ENCODE assay signal across 19 cellular contexts in the genomic region with DNA sequence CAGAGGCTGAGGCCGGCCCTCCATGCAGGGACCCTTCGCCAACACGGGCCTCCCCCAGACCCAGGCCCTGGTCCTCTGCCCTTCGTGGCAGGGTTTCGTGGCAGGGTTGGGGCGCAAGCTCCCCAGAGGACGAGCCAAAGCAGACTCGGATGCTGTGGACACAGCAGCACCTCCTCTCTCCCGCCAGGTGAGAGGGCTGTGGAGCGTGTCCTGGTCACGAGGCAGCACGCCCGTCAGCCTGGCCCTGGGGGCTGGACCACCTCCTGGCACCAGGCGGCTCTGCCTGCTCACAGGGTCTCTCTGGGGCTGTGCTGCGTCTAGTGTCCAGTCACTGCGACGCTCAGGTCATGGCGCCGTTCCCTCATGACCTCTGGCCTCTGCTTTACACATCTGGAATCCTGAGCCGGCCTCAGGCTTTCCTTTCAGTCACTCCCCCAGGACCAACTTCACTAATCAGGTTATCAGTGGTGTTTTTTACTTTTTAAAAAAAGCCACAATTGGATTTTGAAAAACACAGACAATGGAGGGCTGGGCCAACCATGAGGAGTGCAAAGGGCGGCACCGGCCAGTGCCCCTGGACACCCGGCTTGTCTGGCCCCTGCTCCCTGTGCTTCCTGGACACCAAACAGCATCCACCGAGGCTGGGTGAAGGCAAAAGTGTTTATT. TPM values are rescaled to one million over a fixed set of nuclear protein-coding genes. Genes with fewer than 3 reads are reported as not detected.
DNase-seq lines count a peak whose midpoint lies in the region; ATAC-seq and TF ChIP-seq lines count a peak whose summit lies in the region.
"Had no signal": no experiment of that assay in that cellular context is flagged by ENCODE, and none has a peak within 500 bp of the region (broad histone marks: within the 10 kb centered on the region; RNA-seq: fewer than 3 reads in every experiment).

No MANE protein-coding gene starts in this region.

- 91 to 93% methylated on average over 21 to 24 of the region's 24 CpGs for WGBS in endodermal cell (ENCODE audit: insufficient coverage in 1 of 2, insufficient read length in 1 of 2), 2 experiments
- WGBS in thyroid gland, 2 donors: 74 to 79% methylated on average over 15 to 21 of the region's 24 CpGs
- WGBS in mammary epithelial cell (ENCODE audit: low coverage, missing lambda C conversion rate): 85% methylated on average over 19 of the region's 24 CpGs

- H3K27ac ChIP-seq in OCI-LY1 (ENCODE audit: low read depth, low read length, poor library complexity, severe bottlenecking): peak overlapping the region; percentile 50
- H3K27ac ChIP-seq in endodermal cell (ENCODE audit: low read depth, low read length): no peak overlapping the region
- H3K27ac ChIP-seq in substantia nigra (ENCODE audit: low read depth, low read length, poor library complexity, severe bottlenecking): no peak overlapping the region
- no peak overlapping the region for H3K27ac ChIP-seq in thyroid gland
- H3K27ac ChIP-seq in mammary epithelial cell (ENCODE audit: insufficient read depth, low read depth, low read length): no peak overlapping the region

- H3F3A ChIP-seq in OCI-LY1 (ENCODE audit: insufficient read depth, low read length): no peaks in the 10 kb centered on the region

- H3K9ac ChIP-seq in OCI-LY1 (ENCODE audit: low read length): no peak overlapping the region
- no peak overlapping the region for H3K9ac ChIP-seq in endodermal cell (ENCODE audit: extremely low read depth, low read length, poor library complexity, severe bottlenecking)
- no peak overlapping the region for H3K9ac ChIP-seq in mammary epithelial cell (ENCODE audit: insufficient read depth, low read length)

- peaks cover 7% of the 10 kb centered on the region; the same call in 1 of the 2 replicates for H3K79me2 ChIP-seq in OCI-LY1 (ENCODE audit: insufficient read depth, low read length)
- peaks cover 29% of the 10 kb centered on the region for H3K79me2 ChIP-seq in mammary epithelial cell (ENCODE audit: insufficient read depth, low read length)

- H3K9me2 ChIP-seq in OCI-LY1 (ENCODE audit: low read depth, low read length): no peaks in the 10 kb centered on the region

- H3K27ac Mint-ChIP-seq in endodermal cell: peak overlapping the region; percentile 52
- H3K27ac Mint-ChIP-seq in stimulated activated memory B cell treated with anti-CD40 and anti-IgM and Interleukin-4, amounts not matched to agents 10 μg/mL and 1 μg/mL and 100 μg/mL, for 72 hours: peak overlapping the region; percentile 76

- H2AFZ ChIP-seq in OCI-LY1 (ENCODE audit: low read length): no peak overlapping the region
- H2AFZ ChIP-seq in mammary epithelial cell (ENCODE audit: low read depth, low read length): no peak overlapping the region

- H3K36me3 ChIP-seq in OCI-LY1 (ENCODE audit: insufficient read depth, low read length): peaks cover 14% of the 10 kb centered on the region
- H3K36me3 ChIP-seq in endodermal cell (ENCODE audit: control insufficient read depth, insufficient read depth, low read length): peaks cover 6% of the 10 kb centered on the region
- peaks cover 0 to 1% of the 10 kb centered on the region in 2 donors for H3K36me3 ChIP-seq in thyroid gland
- peaks cover 8% of the 10 kb centered on the region for H3K36me3 ChIP-seq in mammary epithelial cell (ENCODE audit: insufficient read depth, low read length)

- H3K4me3 Mint-ChIP-seq in endodermal cell: no peak overlapping the region
- H3K4me3 Mint-ChIP-seq in stimulated activated memory B cell treated with anti-CD40 and anti-IgM and Interleukin-4, amounts not matched to agents 10 μg/mL and 1 μg/mL and 100 μg/mL, for 72 hours: peak overlapping the region; percentile 26
- H3K4me3 Mint-ChIP-seq: brain had no signal

- intact Hi-C loops in Right ventricle myocardium inferior (cut with DNase I) (no loop called here), cardiac septum (cut with DNase I) (no loop called here), thyroid gland (cut with DNase I) (no loop called here), mammary epithelial cell (cut with micrococcal nuclease) (no loop called here)

- CTCF ChIA-PET in mammary epithelial cell (lab: Charles Lee; ENCODE audit: low non-redundant PET): no interaction called here

- BruUV-seq in mammary epithelial cell (replicated peaks; lab: Mats Ljungman, UMichigan): no TSS peak

- TF ChIP-seq CTCF in OCI-LY1 (IDR thresholded peaks at IDR 0.05; ENCODE audit: low read length): no peak
- TF ChIP-seq CTCF in endodermal cell (conservative IDR thresholded peaks at IDR 0.05): no peak
- TF ChIP-seq CTCF in thyroid gland (IDR thresholded peaks at IDR 0.05): no peak
- no peak for TF ChIP-seq CTCF in mammary epithelial cell (conservative IDR thresholded peaks at IDR 0.05 in 1 of 2, IDR thresholded peaks at IDR 0.05 in 1 of 2; ENCODE audit: extremely low read depth in 1 of 2, insufficient read depth in 1 of 2, low read depth in 1 of 2, low read length in 2 of 2)

- H3K4me1 Mint-ChIP-seq in endodermal cell: peaks cover 2% of the 10 kb centered on the region
- peaks cover 39% of the 10 kb centered on the region for H3K4me1 Mint-ChIP-seq in stimulated activated memory B cell treated with anti-CD40 and anti-IgM and Interleukin-4, amounts not matched to agents 10 μg/mL and 1 μg/mL and 100 μg/mL, for 72 hours

- ATAC-seq in Right ventricle myocardium inferior: no peak
- no peak for ATAC-seq in stimulated activated memory B cell treated with anti-CD40 and anti-IgM and Interleukin-4, amounts not matched to agents 10 μg/mL and 1 μg/mL and 100 μg/mL, for 72 hours
- ATAC-seq: mucosa of descending colon had no signal

- dilution Hi-C loops in mammary epithelial cell (cut with HindIII; ENCODE audit: low sequenced_read_pairs): loop anchor here (5.0 kb wide), 1 partner anchor 268 kb away; a partner anchor contains a TSS

- H3K27me3 ChIP-seq in OCI-LY1 (ENCODE audit: insufficient read depth, low read length) (no peaks in the 10 kb centered on the region), endodermal cell (ENCODE audit: control insufficient read depth, insufficient read depth, low read length, poor library complexity, severe bottlenecking) (no peaks in the 10 kb centered on the region), thyroid gland (no peaks in the 10 kb centered on the region), mammary epithelial cell (ENCODE audit: insufficient read depth, low read length) (no peaks in the 10 kb centered on the region)
- H3K27me3 ChIP-seq: MG63 had no signal

- no peaks in the 10 kb centered on the region for H3K9me3 Mint-ChIP-seq in endodermal cell
- H3K9me3 Mint-ChIP-seq in stimulated activated memory B cell treated with anti-CD40 and anti-IgM and Interleukin-4, amounts not matched to agents 10 μg/mL and 1 μg/mL and 100 μg/mL, for 72 hours: no peaks in the 10 kb centered on the region
- H3K9me3 Mint-ChIP-seq: brain had no signal

- TF ChIP-seq POLR2A in thyroid gland (IDR thresholded peaks at IDR 0.05): no peak

- H3K27me3 Mint-ChIP-seq in endodermal cell (ENCODE audit: insufficient read depth): no peaks in the 10 kb centered on the region
- no peaks in the 10 kb centered on the region for H3K27me3 Mint-ChIP-seq in stimulated activated memory B cell treated with anti-CD40 and anti-IgM and Interleukin-4, amounts not matched to agents 10 μg/mL and 1 μg/mL and 100 μg/mL, for 72 hours

- H3K4me3 ChIP-seq in OCI-LY1 (ENCODE audit: low read depth, low read length, poor library complexity, severe bottlenecking) (no peak overlapping the region), endodermal cell (ENCODE audit: low read length) (no peak overlapping the region), thyroid gland (replicated peaks in 1 of 3) (no peak overlapping the region), mammary epithelial cell (replicated peaks in 1 of 3; ENCODE audit: insufficient read depth in 1 of 3, low read depth in 2 of 3, low read length in 3 of 3) (no peak overlapping the region)
- H3K4me3 ChIP-seq: MG63, mucosa of descending colon had no signal

- H3K4me1 ChIP-seq in OCI-LY1 (ENCODE audit: insufficient read depth, low read length, severe bottlenecking) (peaks cover 44% of the 10 kb centered on the region), endodermal cell (ENCODE audit: control insufficient read depth, insufficient read depth, low read length) (no peaks in the 10 kb centered on the region), thyroid gland (peaks cover 6 to 13% of the 10 kb centered on the region in 2 donors), mammary epithelial cell (ENCODE audit: insufficient read depth, low read length) (peaks cover 9% of the 10 kb centered on the region)

- no peaks in the 10 kb centered on the region for H3K9me3 ChIP-seq in OCI-LY1 (ENCODE audit: low read length)
- no peaks in the 10 kb centered on the region for H3K9me3 ChIP-seq in endodermal cell (ENCODE audit: control insufficient read depth, low read length)
- no peaks in the 10 kb centered on the region for H3K9me3 ChIP-seq in thyroid gland
- H3K9me3 ChIP-seq in mammary epithelial cell (replicated peaks; ENCODE audit: insufficient read depth, low read length): no peaks in the 10 kb centered on the region
- H3K9me3 ChIP-seq: MG63, mucosa of descending colon had no signal

- H4K20me1 ChIP-seq in OCI-LY1 (ENCODE audit: insufficient read depth, low read length): no peaks in the 10 kb centered on the region
- no peaks in the 10 kb centered on the region for H4K20me1 ChIP-seq in mammary epithelial cell (ENCODE audit: insufficient read depth, low read length)

- in situ Hi-C loops in mammary epithelial cell (cut with MboI; ENCODE audit: low sequenced_read_pairs in 2 of 2): loop anchor here (10.0 to 25.0 kb wide), 2 partner anchors 100 to 232 kb away; no protein-coding TSS in a partner anchor

- H3K4me2 ChIP-seq in OCI-LY1 (ENCODE audit: low read length): no peak overlapping the region
- no peak overlapping the region for H3K4me2 ChIP-seq in mammary epithelial cell (ENCODE audit: insufficient read depth, low read depth, low read length)

- DNase-seq in Right ventricle myocardium inferior (ENCODE audit: missing footprints) (peak; percentile 57), cardiac septum (ENCODE audit: low spot score) (no peak), endodermal cell (no peak), substantia nigra (lab: John Stamatoyannopoulos, UW) (no peak), thyroid gland (no peak), mammary epithelial cell (no peak)
- DNase-seq: activated CD4-positive, alpha-beta T cell treated with anti-CD3 and anti-CD28 coated beads for 1 hour; AML-193; EL; HCEC 1CT; NCI-H2107; NK-92 treated with Interleukin-12 subunit alpha and Interleukin-12 subunit beta, amount 100 ng/mL, for 24 hours; stimulated activated CD8-positive, alpha-beta memory T cell treated with anti-CD3 and anti-CD28 coated beads, Interleukin-4, amount 100 ng/mL, for 48 hours; SW 1271 had no signal

- H3K36me3 Mint-ChIP-seq in endodermal cell (ENCODE audit: low read depth): peaks cover 7% of the 10 kb centered on the region
- peaks cover 25% of the 10 kb centered on the region for H3K36me3 Mint-ChIP-seq in stimulated activated memory B cell treated with anti-CD40 and anti-IgM and Interleukin-4, amounts not matched to agents 10 μg/mL and 1 μg/mL and 100 μg/mL, for 72 hours
- H3K36me3 Mint-ChIP-seq: brain had no signal

RNA-seq across cellular contexts. Expression of a gene that starts 5.4 kb away (rescaled TPM):
- total RNA-seq in Right ventricle myocardium inferior (58.0 TPM), cardiac septum (61.0 TPM), endodermal cell (10 to 100 TPM; 42.7 to 48.7 TPM), thyroid gland (100 to 1,000 TPM in 1 of 4 donors, 10 to 100 TPM in 3; 17.0 to 107 (median 53.7) TPM), mammary epithelial cell (10 to 100 TPM; 14.7 to 98.1 TPM)
- polyA plus RNA-seq in endodermal cell (2013, experiment 1 of 2): 60.9 TPM
- 52.0 TPM for polyA plus RNA-seq in endodermal cell (2013, experiment 2 of 2)
- 112 TPM for polyA plus RNA-seq in mammary epithelial cell
- polyA minus RNA-seq in mammary epithelial cell: 69.0 TPM

RNA-seq across cellular contexts. Expression of a gene that starts 5.6 kb away (rescaled TPM):
- total RNA-seq in Right ventricle myocardium inferior (11.1 TPM), cardiac septum (12.6 TPM), endodermal cell (10 to 100 TPM; 30.0 to 45.0 TPM), thyroid gland (10 to 100 TPM; 37.9 to 82.2 (median 64.9) TPM), mammary epithelial cell (10 to 100 TPM; 15.7 to 25.7 TPM)
- polyA plus RNA-seq in endodermal cell (2013, experiment 1 of 2): 24.6 TPM
- 21.1 TPM for polyA plus RNA-seq in endodermal cell (2013, experiment 2 of 2)
- polyA plus RNA-seq in mammary epithelial cell: 10.3 TPM
- 3.9 TPM for polyA minus RNA-seq in mammary epithelial cell

RNA-seq across cellular contexts. Expression of a gene that starts 21.7 kb away (rescaled TPM):
- total RNA-seq in Right ventricle myocardium inferior: 8.9 TPM
- total RNA-seq in cardiac septum: 6.8 TPM
- total RNA-seq in endodermal cell: 10 to 100 TPM; 23.2 to 28.0 TPM
- polyA plus RNA-seq in endodermal cell (2013, experiment 1 of 2): 30.3 TPM
- 24.0 TPM for polyA plus RNA-seq in endodermal cell (2013, experiment 2 of 2)
- total RNA-seq in thyroid gland: 10 to 100 TPM in 1 of 4 donors, 1 to 10 TPM in 3; 6.9 to 12.0 (median 8.6) TPM
- total RNA-seq in mammary epithelial cell: 10 to 100 TPM in 1 of 2 donors, 1 to 10 TPM in 1; 8.7 to 13.1 TPM
- 6.1 TPM for polyA plus RNA-seq in mammary epithelial cell
- polyA minus RNA-seq in mammary epithelial cell: 1.5 TPM

RNA-seq across cellular contexts. Expression of a gene that starts 50.6 kb away (rescaled TPM):
- total RNA-seq in Right ventricle myocardium inferior (44.6 TPM), cardiac septum (36.0 TPM), endodermal cell (10 to 100 TPM; 60.2 to 90.3 TPM), thyroid gland (100 to 1,000 TPM in 3 of 4 donors, 10 to 100 TPM in 1; 81.8 to 140 (median 121) TPM), mammary epithelial cell (10 to 100 TPM; 36.5 to 71.7 TPM)
- polyA plus RNA-seq in endodermal cell (2013, experiment 1 of 2): 30.6 TPM
- 33.5 TPM for polyA plus RNA-seq in endodermal cell (2013, experiment 2 of 2)
- polyA plus RNA-seq in mammary epithelial cell: 30.5 TPM
- 28.5 TPM for polyA minus RNA-seq in mammary epithelial cell
